8 cellular contexts compared by ENCODE assay signal in the genomic region with DNA sequence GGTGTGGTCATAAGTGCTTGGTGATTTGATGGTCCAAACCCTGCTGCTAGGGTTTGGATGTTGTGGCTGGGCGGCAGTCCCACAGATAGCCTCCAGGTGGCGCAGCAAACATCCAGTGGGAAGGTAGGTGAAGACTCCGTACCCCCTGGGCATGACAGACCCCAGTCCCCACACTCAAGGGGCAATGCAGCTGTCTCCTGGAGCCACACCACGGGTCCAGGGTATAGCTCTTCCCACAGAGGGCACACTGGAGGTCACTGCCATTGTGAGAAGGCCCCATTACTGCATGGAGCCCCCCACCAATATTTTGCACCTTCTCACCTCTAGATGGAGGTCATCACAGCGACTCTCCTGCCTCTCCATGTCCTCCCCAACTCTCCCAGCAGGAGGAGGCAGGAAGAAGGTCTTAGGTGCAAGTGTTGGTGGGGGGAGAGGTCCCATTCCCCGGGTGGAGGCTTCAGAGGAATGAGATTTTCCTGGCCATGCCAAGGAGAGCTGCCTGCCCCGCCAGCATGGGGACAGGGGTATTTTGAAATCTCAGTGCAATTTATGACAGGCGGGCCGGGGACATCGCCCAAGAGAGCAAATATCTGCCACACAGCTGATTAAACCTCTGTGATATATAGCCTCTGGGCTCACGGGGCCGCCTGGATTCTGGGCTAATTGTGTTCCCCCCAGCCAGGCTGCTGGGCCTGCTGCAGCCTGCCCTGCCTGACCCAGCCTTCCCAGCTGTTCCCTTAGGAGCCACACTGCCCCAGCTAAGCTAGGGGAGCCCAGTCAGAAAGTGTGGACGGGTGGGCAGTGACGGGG. TPM values are rescaled to one million over a fixed set of nuclear protein-coding genes. Genes with fewer than 3 reads are reported as not detected.
DNase-seq lines count a peak whose midpoint lies in the region; ATAC-seq and TF ChIP-seq lines count a peak whose summit lies in the region.

No MANE protein-coding gene starts in this region.

- TF ChIP-seq CTCF in adrenal gland (IDR thresholded peaks at IDR 0.05) (peak; percentile 64 to 92 (median 85)), hepatocyte (IDR thresholded peaks at IDR 0.05; ENCODE audit: poor library complexity) (peak; percentile 69), spleen (IDR thresholded peaks at IDR 0.05 in 8 of 11, conservative IDR thresholded peaks at IDR 0.05 in 3 of 11) (peak; percentile 69 to 97 (median 91))

- peak overlapping the region in 1 of 8 donors; percentile 60 for H3K27ac Mint-ChIP-seq in CD8-positive, alpha-beta memory T cell

- H3K4me1 Mint-ChIP-seq in CD8-positive, alpha-beta memory T cell = peaks cover 9 to 20% (median 13%) of the 10 kb centered on the region in 3 donors

- H3K9me3 ChIP-seq in CD8-positive, alpha-beta memory T cell (ENCODE audit: low read length) = no peaks in the 10 kb centered on the region
- no peaks in the 10 kb centered on the region for H3K9me3 ChIP-seq in adrenal gland (replicated peaks in 1 of 3)
- H3K9me3 ChIP-seq in hepatocyte (ENCODE audit: low read depth) = no peaks in the 10 kb centered on the region
- no peaks in the 10 kb centered on the region for H3K9me3 ChIP-seq in spleen

- no peaks in the 10 kb centered on the region for H3K9me2 ChIP-seq in hepatocyte (replicated peaks; ENCODE audit: insufficient read depth)

- ATAC-seq in GM21447 (IDR thresholded peaks at IDR 0.05; ENCODE audit: unreplicated experiment) (no peak), GM19328 (IDR thresholded peaks at IDR 0.05; ENCODE audit: unreplicated experiment) (no peak)

- 29 to 71% (median 37%) methylated on average over 9 to 14 of the region's 14 CpGs for WGBS in adrenal gland, 4 donors
- 37% methylated on average over 14 of the region's 14 CpGs for WGBS in hepatocyte (ENCODE audit: low lambda C conversion rate, missing lambda C conversion rate)
- WGBS in spleen, 5 donors = 50 to 59% (median 53%) methylated on average over 13 to 14 of the region's 14 CpGs

- peaks cover 20% of the 10 kb centered on the region for H3K4me1 ChIP-seq in CD8-positive, alpha-beta memory T cell (ENCODE audit: insufficient read depth, low read length)
- H3K4me1 ChIP-seq in adrenal gland (replicated peaks in 1 of 2) (peaks cover 2 to 6% of the 10 kb centered on the region in 2 donors), hepatocyte (ENCODE audit: insufficient read depth) (no peaks in the 10 kb centered on the region), spleen (peaks cover 0 to 37% (median 14%) of the 10 kb centered on the region in 6 donors)

- H3K27me3 ChIP-seq in CD8-positive, alpha-beta memory T cell (ENCODE audit: insufficient read depth, low read length, poor library complexity, severe bottlenecking) = peaks cover 9% of the 10 kb centered on the region
- H3K27me3 ChIP-seq in adrenal gland (peaks cover 12% of the 10 kb centered on the region), hepatocyte (peaks cover 14% of the 10 kb centered on the region), spleen (replicated peaks in 1 of 7) (peaks cover 0 to 30% (median 11%) of the 10 kb centered on the region in 7 donors)

- H3K36me3 ChIP-seq in CD8-positive, alpha-beta memory T cell (ENCODE audit: insufficient read depth, low read length) = no peaks in the 10 kb centered on the region
- H3K36me3 ChIP-seq in adrenal gland (replicated peaks in 1 of 2) (no peaks in the 10 kb centered on the region), hepatocyte (replicated peaks; ENCODE audit: insufficient read depth, low read depth) (no peaks in the 10 kb centered on the region), spleen (no peaks in the 10 kb centered on the region)

- peaks cover 16 to 24% of the 10 kb centered on the region in 2 donors for H3K27me3 Mint-ChIP-seq in CD8-positive, alpha-beta memory T cell

- no peaks in the 10 kb centered on the region for H4K20me1 ChIP-seq in hepatocyte (ENCODE audit: insufficient read depth, poor library complexity, severe bottlenecking)

- H3K9me3 Mint-ChIP-seq in CD8-positive, alpha-beta memory T cell = no peaks in the 10 kb centered on the region

- DNase-seq in CD8-positive, alpha-beta memory T cell = peak; percentile 43 to 78 (median 62)
- DNase-seq in HT1080 (ENCODE audit: low read depth) = peak; percentile 39
- DNase-seq in SW480 (ENCODE audit: low spot score) = peak; percentile 40
- DNase-seq in adrenal gland = peak; percentile 51 to 84 (median 68)
- DNase-seq in hepatocyte (ENCODE audit: low spot score) = peak; percentile 64
- peak; percentile 88 for DNase-seq in spleen

- H3K79me2 ChIP-seq in hepatocyte = no peaks in the 10 kb centered on the region

- H3K4me3 Mint-ChIP-seq in CD8-positive, alpha-beta memory T cell = no peak overlapping the region

- H2AFZ ChIP-seq in hepatocyte = no peak overlapping the region

- no peak for TF ChIP-seq POLR2A in adrenal gland (IDR thresholded peaks at IDR 0.05)
- no peak for TF ChIP-seq POLR2A in spleen (IDR thresholded peaks at IDR 0.05)

- H3K4me2 ChIP-seq in hepatocyte = no peak overlapping the region

- no peaks in the 10 kb centered on the region for H3K36me3 Mint-ChIP-seq in CD8-positive, alpha-beta memory T cell

- no peak overlapping the region for H3K4me3 ChIP-seq in CD8-positive, alpha-beta memory T cell (ENCODE audit: low read length)
- H3K4me3 ChIP-seq in adrenal gland = no peak overlapping the region
- H3K4me3 ChIP-seq in hepatocyte = no peak overlapping the region
- no peak overlapping the region for H3K4me3 ChIP-seq in spleen

- CTCF ChIA-PET in CD8-positive, alpha-beta memory T cell (lab: Charles Lee) = interaction anchor here (0.9 to 5.5 kb wide), 16 partner anchors 9 to 155 kb away, joined by 3 to 57 read pairs (median 4); a partner anchor contains a TSS

- H3K27ac ChIP-seq in CD8-positive, alpha-beta memory T cell (ENCODE audit: low read depth, low read length) = no peak overlapping the region
- H3K27ac ChIP-seq in adrenal gland (no peak overlapping the region), hepatocyte (no peak overlapping the region), spleen (no peak overlapping the region)

- POLR2A ChIA-PET in CD8-positive, alpha-beta memory T cell (lab: Charles Lee) = no interaction called here

- intact Hi-C loops in adrenal gland (cut with DNase I) (loop anchor here in 1 of 2 donors (5.0 kb wide), 1 partner anchor 35 kb away; no protein-coding TSS in a partner anchor), spleen (cut with DNase I; ENCODE audit: low total_unique reads) (no loop called here)

RNA-seq across cellular contexts. Expression of a gene that starts 17.2 kb away (rescaled TPM):
- total RNA-seq in CD8-positive, alpha-beta memory T cell = under 1 TPM; 0.15 to 0.20 TPM
- 0.10 TPM for polyA plus RNA-seq in CD8-positive, alpha-beta memory T cell
- total RNA-seq in HT1080 (2014; rRNA removed; shearing (Covaris generic)) = 0.23 TPM in 2 replicates
- 1.1 and 1.3 TPM in 2 replicates for polyA plus RNA-seq in HT1080 (2015; cell fraction: cytosol; rRNA removed)
- 1.2 and 1.4 TPM in 2 replicates for polyA plus RNA-seq in HT1080 (2015; cell fraction: nucleus; rRNA removed)
- total RNA-seq in adrenal gland (1 to 10 TPM in 1 of 8 donors, under 1 TPM in 7; 0.14 to 1.1 (median 0.60) TPM), hepatocyte (1.1 and 1.9 TPM in 2 replicates), spleen (1 to 10 TPM in 2 of 7 donors, under 1 TPM in 5; 0.43 to 1.6 (median 0.85) TPM)
- polyA plus RNA-seq in adrenal gland (under 1 TPM; 0.20 to 0.72 (median 0.34) TPM), hepatocyte (0.46 and 1.2 TPM in 2 replicates), spleen (under 1 TPM; 0.35 to 0.51 (median 0.43) TPM)

RNA-seq across cellular contexts. Expression of a gene that starts 30.7 kb away (rescaled TPM):
- total RNA-seq in CD8-positive, alpha-beta memory T cell = not detected
- polyA plus RNA-seq in CD8-positive, alpha-beta memory T cell = not detected
- total RNA-seq in HT1080 (2014; rRNA removed; shearing (Covaris generic)) = not detected in 2 replicates
- 0.07 TPM in 1 of 2 replicates, not detected in the other for polyA plus RNA-seq in HT1080 (2015; cell fraction: cytosol; rRNA removed)
- 0.22 TPM in 1 of 2 replicates, not detected in the other for polyA plus RNA-seq in HT1080 (2015; cell fraction: nucleus; rRNA removed)
- total RNA-seq in adrenal gland = under 1 TPM in 2 of 8 donors, not detected in 6; 0.07 to 0.11 TPM
- under 1 TPM; 0.11 to 0.16 (median 0.13) TPM for polyA plus RNA-seq in adrenal gland
- 0.04 and 0.63 TPM in 2 replicates for total RNA-seq in hepatocyte
- polyA plus RNA-seq in hepatocyte = 0.45 and 1.4 TPM in 2 replicates
- under 1 TPM in 5 of 7 donors, not detected in 2; 0.17 to 0.60 (median 0.44) TPM for total RNA-seq in spleen
- under 1 TPM; 0.26 to 0.46 (median 0.38) TPM for polyA plus RNA-seq in spleen

RNA-seq across cellular contexts. Expression of a gene that starts 44.9 kb away (rescaled TPM):
- total RNA-seq in CD8-positive, alpha-beta memory T cell = 1 to 10 TPM; 8.1 to 9.7 TPM
- polyA plus RNA-seq in CD8-positive, alpha-beta memory T cell = 10.7 TPM
- 4.9 and 5.7 TPM in 2 replicates for total RNA-seq in HT1080 (2014; rRNA removed; shearing (Covaris generic))
- polyA plus RNA-seq in HT1080 (2015; cell fraction: cytosol; rRNA removed) = 4.3 and 5.6 TPM in 2 replicates
- polyA plus RNA-seq in HT1080 (2015; cell fraction: nucleus; rRNA removed) = 23.8 and 26.9 TPM in 2 replicates
- total RNA-seq in adrenal gland (10 to 100 TPM; 17.9 to 40.8 (median 31.9) TPM), hepatocyte (1.6 and 3.6 TPM in 2 replicates), spleen (10 to 100 TPM; 23.0 to 30.9 (median 25.5) TPM)
- polyA plus RNA-seq in adrenal gland (100 to 1,000 TPM in 1 of 3 donors, 10 to 100 TPM in 2; 16.3 to 117 (median 88.0) TPM), hepatocyte (1.4 and 2.2 TPM in 2 replicates), spleen (10 to 100 TPM; 20.9 to 41.2 (median 38.1) TPM)

RNA-seq across cellular contexts. Expression of a gene that starts 47.7 kb away (rescaled TPM):
- total RNA-seq in CD8-positive, alpha-beta memory T cell = 10 to 100 TPM; 29.4 to 31.3 TPM
- 33.5 TPM for polyA plus RNA-seq in CD8-positive, alpha-beta memory T cell
- 47.5 and 53.2 TPM in 2 replicates for total RNA-seq in HT1080 (2014; rRNA removed; shearing (Covaris generic))
- polyA plus RNA-seq in HT1080 (2015; cell fraction: cytosol; rRNA removed) = 69.0 and 70.9 TPM in 2 replicates
- polyA plus RNA-seq in HT1080 (2015; cell fraction: nucleus; rRNA removed) = 36.0 and 42.7 TPM in 2 replicates
- 10 to 100 TPM; 22.9 to 38.8 (median 25.9) TPM for total RNA-seq in adrenal gland
- 10 to 100 TPM; 23.1 to 31.9 (median 31.4) TPM for polyA plus RNA-seq in adrenal gland
- total RNA-seq in hepatocyte = 37.5 and 40.8 TPM in 2 replicates
- polyA plus RNA-seq in hepatocyte = 55.0 and 57.2 TPM in 2 replicates
- 10 to 100 TPM; 20.7 to 38.8 (median 25.2) TPM for total RNA-seq in spleen
- 10 to 100 TPM; 11.3 to 20.3 (median 12.4) TPM for polyA plus RNA-seq in spleen

RNA-seq across cellular contexts. Expression of a gene that starts 50.3 kb away (rescaled TPM):
- total RNA-seq in CD8-positive, alpha-beta memory T cell = 100 to 1,000 TPM; 111 TPM
- 74.6 TPM for polyA plus RNA-seq in CD8-positive, alpha-beta memory T cell
- total RNA-seq in HT1080 (2014; rRNA removed; shearing (Covaris generic)) = 133 and 150 TPM in 2 replicates
- 106 and 121 TPM in 2 replicates for polyA plus RNA-seq in HT1080 (2015; cell fraction: cytosol; rRNA removed)
- 132 and 134 TPM in 2 replicates for polyA plus RNA-seq in HT1080 (2015; cell fraction: nucleus; rRNA removed)
- 10 to 100 TPM; 44.4 to 94.5 (median 65.7) TPM for total RNA-seq in adrenal gland
- polyA plus RNA-seq in adrenal gland = 100 to 1,000 TPM; 102 to 148 (median 134) TPM
- 73.6 and 86.3 TPM in 2 replicates for total RNA-seq in hepatocyte
- 50.1 and 61.7 TPM in 2 replicates for polyA plus RNA-seq in hepatocyte
- 100 to 1,000 TPM in 1 of 7 donors, 10 to 100 TPM in 6; 60.6 to 108 (median 90.4) TPM for total RNA-seq in spleen
- polyA plus RNA-seq in spleen = 10 to 100 TPM; 68.5 to 75.7 (median 71.6) TPM
